In genomic region chr22:30921108-30921507, GRCh38 we compare ENCODE assay signal across 8 cellular contexts.
DNase-seq lines count a peak whose midpoint lies in the region; ATAC-seq and TF ChIP-seq lines count a peak whose summit lies in the region.

No MANE protein-coding gene starts in this region.

- DNase-seq in activated T-cell treated with anti-CD3 and anti-CD28 coated beads, Interleukin-2, amount 50 U/mL, for 24 hours, result no peak
- no peak for DNase-seq in activated T-cell treated with anti-CD3 and anti-CD28 coated beads, Interleukin-2, amount 50 U/mL, for 48 hours
- DNase-seq in RPMI8226, result peak; percentile 19
- DNase-seq in fibroblast of mammary gland (ENCODE audit: low read depth), result peak; percentile 7
- no peak for DNase-seq in stimulated activated naive CD8-positive, alpha-beta T cell treated with anti-CD3 and anti-CD28 coated beads, Interleukin-15, amount 100 ng/mL, for 72 hours
- DNase-seq in islet precursor cell, result no peak
- DNase-seq in kidney tubule cell (ENCODE audit: low spot score), result no peak

- H3K9me3 Mint-ChIP-seq in activated T-cell treated with anti-CD3 and anti-CD28 coated beads, Interleukin-2, amount 50 U/mL, for 24 hours, result no peaks in the 10 kb centered on the region
- H3K9me3 Mint-ChIP-seq in stimulated activated naive CD8-positive, alpha-beta T cell treated with anti-CD3 and anti-CD28 coated beads, Interleukin-15, amount 100 ng/mL, for 72 hours, result no peaks in the 10 kb centered on the region

- H3K4me1 Mint-ChIP-seq in activated T-cell treated with anti-CD3 and anti-CD28 coated beads, Interleukin-2, amount 50 U/mL, for 24 hours (ENCODE audit: low read depth), result peaks cover 28% of the 10 kb centered on the region
- peaks cover 12% of the 10 kb centered on the region for H3K4me1 Mint-ChIP-seq in stimulated activated naive CD8-positive, alpha-beta T cell treated with anti-CD3 and anti-CD28 coated beads, Interleukin-15, amount 100 ng/mL, for 72 hours

- H3K27ac Mint-ChIP-seq in activated T-cell treated with anti-CD3 and anti-CD28 coated beads, Interleukin-2, amount 50 U/mL, for 24 hours, result peak overlapping the region; percentile 89
- peak overlapping the region in 1 of 2 donors; percentile 44 for H3K27ac Mint-ChIP-seq in stimulated activated naive CD8-positive, alpha-beta T cell treated with anti-CD3 and anti-CD28 coated beads, Interleukin-15, amount 100 ng/mL, for 72 hours

- H3K27me3 Mint-ChIP-seq in activated T-cell treated with anti-CD3 and anti-CD28 coated beads, Interleukin-2, amount 50 U/mL, for 24 hours, result no peaks in the 10 kb centered on the region
- H3K27me3 Mint-ChIP-seq in stimulated activated naive CD8-positive, alpha-beta T cell treated with anti-CD3 and anti-CD28 coated beads, Interleukin-15, amount 100 ng/mL, for 72 hours, result no peaks in the 10 kb centered on the region

- H3K36me3 Mint-ChIP-seq in activated T-cell treated with anti-CD3 and anti-CD28 coated beads, Interleukin-2, amount 50 U/mL, for 24 hours (ENCODE audit: low read depth), result peaks cover 44% of the 10 kb centered on the region

- no peak for TF ChIP-seq CTCF in fibroblast of mammary gland (conservative IDR thresholded peaks at IDR 0.05; ENCODE audit: control insufficient read depth, insufficient read depth, low read depth, low read length)

- peak overlapping the region; percentile 78 for H3K4me3 Mint-ChIP-seq in activated T-cell treated with anti-CD3 and anti-CD28 coated beads, Interleukin-2, amount 50 U/mL, for 24 hours
- peak overlapping the region; percentile 79 to 82 for H3K4me3 Mint-ChIP-seq in stimulated activated naive CD8-positive, alpha-beta T cell treated with anti-CD3 and anti-CD28 coated beads, Interleukin-15, amount 100 ng/mL, for 72 hours

- no peak for ATAC-seq in stimulated activated naive CD8-positive, alpha-beta T cell treated with anti-CD3 and anti-CD28 coated beads, Interleukin-15, amount 100 ng/mL, for 72 hours
- no peak for ATAC-seq in activated CD4-positive, CD25-positive, alpha-beta regulatory T cell treated with anti-CD3 and anti-CD28 coated beads, Interleukin-2, amount 50 U/mL, for 24 hours

- H3K4me3 ChIP-seq in fibroblast of mammary gland (ENCODE audit: control insufficient read depth, low read depth, low read length), result no peak overlapping the region

Comparison
In these comparisons a context has a peak if more than half of its experiments do, and no peak if none do; other contexts are left out.
1. DNase-seq: peak in RPMI8226 (single experiment) and fibroblast of mammary gland (single experiment); none in activated T-cell treated with anti-CD3 and anti-CD28 coated beads, Interleukin-2, amount 50 U/mL, for 24 hours (single experiment), activated T-cell treated with anti-CD3 and anti-CD28 coated beads, Interleukin-2, amount 50 U/mL, for 48 hours (0 of 2), stimulated activated naive CD8-positive, alpha-beta T cell treated with anti-CD3 and anti-CD28 coated beads, Interleukin-15, amount 100 ng/mL, for 72 hours (0 of 2), islet precursor cell (single experiment) and kidney tubule cell (single experiment).